Comparison of ENCODE assay signal across 1 cellular context in the genomic region with DNA sequence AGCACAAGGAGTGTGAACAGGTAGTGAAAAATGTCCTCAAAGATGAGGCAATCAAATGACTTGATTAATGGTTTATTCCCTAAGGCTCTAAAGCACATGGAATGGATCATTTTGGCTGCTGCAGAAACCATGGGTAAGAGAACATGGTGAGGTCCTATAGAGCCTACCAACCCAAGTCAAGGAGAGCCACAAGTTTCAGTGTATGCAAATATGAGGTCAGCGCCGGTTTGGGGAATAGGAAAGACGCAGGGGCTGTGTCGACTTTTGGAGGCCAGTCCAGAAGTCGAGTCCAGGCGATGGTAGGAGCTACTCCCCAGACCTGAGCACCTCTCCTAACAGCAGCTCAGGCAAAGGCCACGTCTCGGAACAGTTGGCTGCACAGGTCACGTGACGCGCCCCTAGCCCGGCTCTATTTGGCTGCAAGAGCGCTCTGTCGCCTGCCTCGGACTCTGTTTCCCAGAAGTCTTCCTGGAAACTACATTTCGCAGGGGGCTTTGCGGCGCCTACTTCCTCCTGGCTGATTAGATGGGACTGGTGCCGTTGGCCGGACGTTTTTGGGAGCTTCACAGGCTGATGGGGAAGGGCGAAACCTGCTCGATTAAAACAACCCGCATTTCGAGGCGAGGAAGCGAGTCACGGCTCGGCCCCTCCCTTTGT.
TF ChIP-seq lines count a peak whose summit lies in the region.

No MANE protein-coding gene starts in this region.

TF ChIP-seq in K562, 482 proteins besides CTCF, POLR2A, EP300 and RAD21 (continued from another document and continues in another):
- TF ChIP-seq NR3C1 (CRISPR knock-in tag; IDR thresholded peaks at IDR 0.05): no peak
- TF ChIP-seq ZNF253 (CRISPR knock-in tag; conservative IDR thresholded peaks at IDR 0.05): no peak
- TF ChIP-seq ZC3H8 (IDR thresholded peaks at IDR 0.05): no peak
- TF ChIP-seq, protein P1, sequence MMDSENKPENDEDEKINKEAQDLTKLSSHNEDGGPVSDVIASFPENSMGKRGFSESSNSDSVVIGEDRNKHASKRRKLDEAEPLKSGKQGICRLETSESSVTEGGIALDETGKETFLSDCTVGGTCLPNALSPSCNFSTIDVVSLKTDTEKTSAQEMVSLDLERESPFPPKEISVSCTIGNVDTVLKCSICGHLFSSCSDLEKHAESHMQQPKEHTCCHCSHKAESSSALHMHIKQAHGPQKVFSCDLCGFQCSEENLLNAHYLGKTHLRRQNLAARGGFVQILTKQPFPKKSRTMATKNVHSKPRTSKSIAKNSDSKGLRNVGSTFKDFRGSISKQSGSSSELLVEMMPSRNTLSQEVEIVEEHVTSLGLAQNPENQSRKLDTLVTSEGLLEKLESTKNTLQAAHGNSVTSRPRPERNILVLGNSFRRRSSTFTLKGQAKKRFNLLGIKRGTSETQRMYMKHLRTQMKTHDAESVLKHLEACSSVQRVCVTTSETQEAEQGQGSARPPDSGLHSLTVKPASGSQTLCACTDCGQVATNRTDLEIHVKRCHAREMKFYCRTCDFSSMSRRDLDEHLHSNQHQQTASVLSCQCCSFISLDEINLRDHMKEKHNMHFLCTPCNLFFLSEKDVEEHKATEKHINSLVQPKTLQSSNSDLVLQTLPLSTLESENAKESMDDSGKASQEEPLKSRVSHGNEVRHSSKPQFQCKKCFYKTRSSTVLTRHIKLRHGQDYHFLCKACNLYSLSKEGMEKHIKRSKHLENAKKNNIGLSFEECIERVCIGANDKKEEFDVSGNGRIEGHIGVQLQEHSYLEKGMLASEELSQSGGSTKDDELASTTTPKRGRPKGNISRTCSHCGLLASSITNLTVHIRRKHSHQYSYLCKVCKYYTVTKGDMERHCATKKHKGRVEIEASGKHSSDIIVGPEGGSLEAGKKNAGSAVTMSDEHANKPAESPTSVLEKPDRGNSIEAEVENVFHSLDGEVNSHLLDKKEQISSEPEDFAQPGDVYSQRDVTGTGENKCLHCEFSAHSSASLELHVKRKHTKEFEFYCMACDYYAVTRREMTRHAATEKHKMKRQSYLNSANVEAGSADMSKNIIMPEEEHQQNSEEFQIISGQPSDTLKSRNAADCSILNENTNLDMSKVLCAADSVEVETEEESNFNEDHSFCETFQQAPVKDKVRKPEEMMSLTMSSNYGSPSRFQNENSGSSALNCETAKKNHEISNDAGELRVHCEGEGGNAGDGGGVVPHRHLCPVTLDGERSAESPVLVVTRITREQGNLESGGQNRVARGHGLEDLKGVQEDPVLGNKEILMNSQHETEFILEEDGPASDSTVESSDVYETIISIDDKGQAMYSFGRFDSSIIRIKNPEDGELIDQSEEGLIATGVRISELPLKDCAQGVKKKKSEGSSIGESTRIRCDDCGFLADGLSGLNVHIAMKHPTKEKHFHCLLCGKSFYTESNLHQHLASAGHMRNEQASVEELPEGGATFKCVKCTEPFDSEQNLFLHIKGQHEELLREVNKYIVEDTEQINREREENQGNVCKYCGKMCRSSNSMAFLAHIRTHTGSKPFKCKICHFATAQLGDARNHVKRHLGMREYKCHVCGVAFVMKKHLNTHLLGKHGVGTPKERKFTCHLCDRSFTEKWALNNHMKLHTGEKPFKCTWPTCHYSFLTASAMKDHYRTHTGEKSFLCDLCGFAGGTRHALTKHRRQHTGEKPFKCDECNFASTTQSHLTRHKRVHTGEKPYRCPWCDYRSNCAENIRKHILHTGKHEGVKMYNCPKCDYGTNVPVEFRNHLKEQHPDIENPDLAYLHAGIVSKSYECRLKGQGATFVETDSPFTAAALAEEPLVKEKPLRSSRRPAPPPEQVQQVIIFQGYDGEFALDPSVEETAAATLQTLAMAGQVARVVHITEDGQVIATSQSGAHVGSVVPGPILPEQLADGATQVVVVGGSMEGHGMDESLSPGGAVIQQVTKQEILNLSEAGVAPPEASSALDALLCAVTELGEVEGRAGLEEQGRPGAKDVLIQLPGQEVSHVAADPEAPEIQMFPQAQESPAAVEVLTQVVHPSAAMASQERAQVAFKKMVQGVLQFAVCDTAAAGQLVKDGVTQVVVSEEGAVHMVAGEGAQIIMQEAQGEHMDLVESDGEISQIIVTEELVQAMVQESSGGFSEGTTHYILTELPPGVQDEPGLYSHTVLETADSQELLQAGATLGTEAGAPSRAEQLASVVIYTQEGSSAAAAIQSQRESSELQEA (IDR thresholded peaks at IDR 0.05; ENCODE audit: low read depth): no peak
- TF ChIP-seq, protein P2, sequence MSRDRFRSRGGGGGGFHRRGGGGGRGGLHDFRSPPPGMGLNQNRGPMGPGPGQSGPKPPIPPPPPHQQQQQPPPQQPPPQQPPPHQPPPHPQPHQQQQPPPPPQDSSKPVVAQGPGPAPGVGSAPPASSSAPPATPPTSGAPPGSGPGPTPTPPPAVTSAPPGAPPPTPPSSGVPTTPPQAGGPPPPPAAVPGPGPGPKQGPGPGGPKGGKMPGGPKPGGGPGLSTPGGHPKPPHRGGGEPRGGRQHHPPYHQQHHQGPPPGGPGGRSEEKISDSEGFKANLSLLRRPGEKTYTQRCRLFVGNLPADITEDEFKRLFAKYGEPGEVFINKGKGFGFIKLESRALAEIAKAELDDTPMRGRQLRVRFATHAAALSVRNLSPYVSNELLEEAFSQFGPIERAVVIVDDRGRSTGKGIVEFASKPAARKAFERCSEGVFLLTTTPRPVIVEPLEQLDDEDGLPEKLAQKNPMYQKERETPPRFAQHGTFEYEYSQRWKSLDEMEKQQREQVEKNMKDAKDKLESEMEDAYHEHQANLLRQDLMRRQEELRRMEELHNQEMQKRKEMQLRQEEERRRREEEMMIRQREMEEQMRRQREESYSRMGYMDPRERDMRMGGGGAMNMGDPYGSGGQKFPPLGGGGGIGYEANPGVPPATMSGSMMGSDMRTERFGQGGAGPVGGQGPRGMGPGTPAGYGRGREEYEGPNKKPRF (IDR thresholded peaks at IDR 0.05; ENCODE audit: low read depth, low read length): no peak
- no peak for TF ChIP-seq ZNF696 (CRISPR knock-in tag; conservative IDR thresholded peaks at IDR 0.05)
- no peak for TF ChIP-seq TEAD2 (tag; IDR thresholded peaks at IDR 0.05)
- no peak for TF ChIP-seq U2AF2 (optimal IDR thresholded peaks at IDR 0.05; ENCODE audit: low read depth, low read length)
- TF ChIP-seq, protein P3, sequence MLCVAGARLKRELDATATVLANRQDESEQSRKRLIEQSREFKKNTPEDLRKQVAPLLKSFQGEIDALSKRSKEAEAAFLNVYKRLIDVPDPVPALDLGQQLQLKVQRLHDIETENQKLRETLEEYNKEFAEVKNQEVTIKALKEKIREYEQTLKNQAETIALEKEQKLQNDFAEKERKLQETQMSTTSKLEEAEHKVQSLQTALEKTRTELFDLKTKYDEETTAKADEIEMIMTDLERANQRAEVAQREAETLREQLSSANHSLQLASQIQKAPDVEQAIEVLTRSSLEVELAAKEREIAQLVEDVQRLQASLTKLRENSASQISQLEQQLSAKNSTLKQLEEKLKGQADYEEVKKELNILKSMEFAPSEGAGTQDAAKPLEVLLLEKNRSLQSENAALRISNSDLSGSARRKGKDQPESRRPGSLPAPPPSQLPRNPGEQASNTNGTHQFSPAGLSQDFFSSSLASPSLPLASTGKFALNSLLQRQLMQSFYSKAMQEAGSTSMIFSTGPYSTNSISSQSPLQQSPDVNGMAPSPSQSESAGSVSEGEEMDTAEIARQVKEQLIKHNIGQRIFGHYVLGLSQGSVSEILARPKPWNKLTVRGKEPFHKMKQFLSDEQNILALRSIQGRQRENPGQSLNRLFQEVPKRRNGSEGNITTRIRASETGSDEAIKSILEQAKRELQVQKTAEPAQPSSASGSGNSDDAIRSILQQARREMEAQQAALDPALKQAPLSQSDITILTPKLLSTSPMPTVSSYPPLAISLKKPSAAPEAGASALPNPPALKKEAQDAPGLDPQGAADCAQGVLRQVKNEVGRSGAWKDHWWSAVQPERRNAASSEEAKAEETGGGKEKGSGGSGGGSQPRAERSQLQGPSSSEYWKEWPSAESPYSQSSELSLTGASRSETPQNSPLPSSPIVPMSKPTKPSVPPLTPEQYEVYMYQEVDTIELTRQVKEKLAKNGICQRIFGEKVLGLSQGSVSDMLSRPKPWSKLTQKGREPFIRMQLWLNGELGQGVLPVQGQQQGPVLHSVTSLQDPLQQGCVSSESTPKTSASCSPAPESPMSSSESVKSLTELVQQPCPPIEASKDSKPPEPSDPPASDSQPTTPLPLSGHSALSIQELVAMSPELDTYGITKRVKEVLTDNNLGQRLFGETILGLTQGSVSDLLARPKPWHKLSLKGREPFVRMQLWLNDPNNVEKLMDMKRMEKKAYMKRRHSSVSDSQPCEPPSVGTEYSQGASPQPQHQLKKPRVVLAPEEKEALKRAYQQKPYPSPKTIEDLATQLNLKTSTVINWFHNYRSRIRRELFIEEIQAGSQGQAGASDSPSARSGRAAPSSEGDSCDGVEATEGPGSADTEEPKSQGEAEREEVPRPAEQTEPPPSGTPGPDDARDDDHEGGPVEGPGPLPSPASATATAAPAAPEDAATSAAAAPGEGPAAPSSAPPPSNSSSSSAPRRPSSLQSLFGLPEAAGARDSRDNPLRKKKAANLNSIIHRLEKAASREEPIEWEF (CRISPR knock-in tag; IDR thresholded peaks at IDR 0.05): no peak
- TF ChIP-seq KAT7 (CRISPR knock-in tag; IDR thresholded peaks at IDR 0.05; ENCODE audit: borderline replicate concordance): no peak
- TF ChIP-seq, protein P4, sequence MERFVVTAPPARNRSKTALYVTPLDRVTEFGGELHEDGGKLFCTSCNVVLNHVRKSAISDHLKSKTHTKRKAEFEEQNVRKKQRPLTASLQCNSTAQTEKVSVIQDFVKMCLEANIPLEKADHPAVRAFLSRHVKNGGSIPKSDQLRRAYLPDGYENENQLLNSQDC (CRISPR knock-in tag; IDR thresholded peaks at IDR 0.05): no peak
- no peak for TF ChIP-seq ZNF561 (CRISPR knock-in tag; conservative IDR thresholded peaks at IDR 0.05)
- TF ChIP-seq SMARCA4 (IDR thresholded peaks at IDR 0.05): no peak
- no peak for TF ChIP-seq RBM34 (IDR thresholded peaks at IDR 0.05; ENCODE audit: borderline replicate concordance, insufficient read depth, low read length)
- peak; percentile 44; the same call in 1 of the 2 replicates for TF ChIP-seq ZNF589 (CRISPR knock-in tag; IDR thresholded peaks at IDR 0.05; ENCODE audit: low read depth)
- 0 out of 2 replicates have a peak, but pooled peaks have one; percentile 53 for TF ChIP-seq SPI1 (IDR thresholded peaks at IDR 0.05; ENCODE audit: borderline replicate concordance, low read depth, low read length)
- no peak for TF ChIP-seq MTA1 (IDR thresholded peaks at IDR 0.05; ENCODE audit: borderline replicate concordance)
- no peak for TF ChIP-seq PHF21A (IDR thresholded peaks at IDR 0.05; ENCODE audit: borderline replicate concordance, low read depth)
- TF ChIP-seq, protein P5, sequence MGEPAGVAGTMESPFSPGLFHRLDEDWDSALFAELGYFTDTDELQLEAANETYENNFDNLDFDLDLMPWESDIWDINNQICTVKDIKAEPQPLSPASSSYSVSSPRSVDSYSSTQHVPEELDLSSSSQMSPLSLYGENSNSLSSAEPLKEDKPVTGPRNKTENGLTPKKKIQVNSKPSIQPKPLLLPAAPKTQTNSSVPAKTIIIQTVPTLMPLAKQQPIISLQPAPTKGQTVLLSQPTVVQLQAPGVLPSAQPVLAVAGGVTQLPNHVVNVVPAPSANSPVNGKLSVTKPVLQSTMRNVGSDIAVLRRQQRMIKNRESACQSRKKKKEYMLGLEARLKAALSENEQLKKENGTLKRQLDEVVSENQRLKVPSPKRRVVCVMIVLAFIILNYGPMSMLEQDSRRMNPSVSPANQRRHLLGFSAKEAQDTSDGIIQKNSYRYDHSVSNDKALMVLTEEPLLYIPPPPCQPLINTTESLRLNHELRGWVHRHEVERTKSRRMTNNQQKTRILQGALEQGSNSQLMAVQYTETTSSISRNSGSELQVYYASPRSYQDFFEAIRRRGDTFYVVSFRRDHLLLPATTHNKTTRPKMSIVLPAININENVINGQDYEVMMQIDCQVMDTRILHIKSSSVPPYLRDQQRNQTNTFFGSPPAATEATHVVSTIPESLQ (CRISPR knock-in tag; IDR thresholded peaks at IDR 0.05): no peak
- no peak for TF ChIP-seq SNRNP70 (optimal IDR thresholded peaks at IDR 0.05; ENCODE audit: low read depth, low read length)
- peak; percentile 90 for TF ChIP-seq CBFA2T2 (conservative IDR thresholded peaks at IDR 0.05)
- no peak for TF ChIP-seq SMARCC2 (IDR thresholded peaks at IDR 0.05; ENCODE audit: low read depth)
- TF ChIP-seq MEF2A (IDR thresholded peaks at IDR 0.05; ENCODE audit: control insufficient read depth, low read depth, low read length): no peak
- TF ChIP-seq SMAD1 (IDR thresholded peaks at IDR 0.05; ENCODE audit: low read depth, low read length, partially characterized antibody): no peak
- TF ChIP-seq, protein P6, sequence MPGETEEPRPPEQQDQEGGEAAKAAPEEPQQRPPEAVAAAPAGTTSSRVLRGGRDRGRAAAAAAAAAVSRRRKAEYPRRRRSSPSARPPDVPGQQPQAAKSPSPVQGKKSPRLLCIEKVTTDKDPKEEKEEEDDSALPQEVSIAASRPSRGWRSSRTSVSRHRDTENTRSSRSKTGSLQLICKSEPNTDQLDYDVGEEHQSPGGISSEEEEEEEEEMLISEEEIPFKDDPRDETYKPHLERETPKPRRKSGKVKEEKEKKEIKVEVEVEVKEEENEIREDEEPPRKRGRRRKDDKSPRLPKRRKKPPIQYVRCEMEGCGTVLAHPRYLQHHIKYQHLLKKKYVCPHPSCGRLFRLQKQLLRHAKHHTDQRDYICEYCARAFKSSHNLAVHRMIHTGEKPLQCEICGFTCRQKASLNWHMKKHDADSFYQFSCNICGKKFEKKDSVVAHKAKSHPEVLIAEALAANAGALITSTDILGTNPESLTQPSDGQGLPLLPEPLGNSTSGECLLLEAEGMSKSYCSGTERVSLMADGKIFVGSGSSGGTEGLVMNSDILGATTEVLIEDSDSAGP (CRISPR knock-in tag; IDR thresholded peaks at IDR 0.05): no peak
- TF ChIP-seq, protein P7, sequence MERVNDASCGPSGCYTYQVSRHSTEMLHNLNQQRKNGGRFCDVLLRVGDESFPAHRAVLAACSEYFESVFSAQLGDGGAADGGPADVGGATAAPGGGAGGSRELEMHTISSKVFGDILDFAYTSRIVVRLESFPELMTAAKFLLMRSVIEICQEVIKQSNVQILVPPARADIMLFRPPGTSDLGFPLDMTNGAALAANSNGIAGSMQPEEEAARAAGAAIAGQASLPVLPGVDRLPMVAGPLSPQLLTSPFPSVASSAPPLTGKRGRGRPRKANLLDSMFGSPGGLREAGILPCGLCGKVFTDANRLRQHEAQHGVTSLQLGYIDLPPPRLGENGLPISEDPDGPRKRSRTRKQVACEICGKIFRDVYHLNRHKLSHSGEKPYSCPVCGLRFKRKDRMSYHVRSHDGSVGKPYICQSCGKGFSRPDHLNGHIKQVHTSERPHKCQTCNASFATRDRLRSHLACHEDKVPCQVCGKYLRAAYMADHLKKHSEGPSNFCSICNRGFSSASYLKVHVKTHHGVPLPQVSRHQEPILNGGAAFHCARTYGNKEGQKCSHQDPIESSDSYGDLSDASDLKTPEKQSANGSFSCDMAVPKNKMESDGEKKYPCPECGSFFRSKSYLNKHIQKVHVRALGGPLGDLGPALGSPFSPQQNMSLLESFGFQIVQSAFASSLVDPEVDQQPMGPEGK (CRISPR knock-in tag; IDR thresholded peaks at IDR 0.05; ENCODE audit: borderline replicate concordance): no peak
- TF ChIP-seq, protein P8, sequence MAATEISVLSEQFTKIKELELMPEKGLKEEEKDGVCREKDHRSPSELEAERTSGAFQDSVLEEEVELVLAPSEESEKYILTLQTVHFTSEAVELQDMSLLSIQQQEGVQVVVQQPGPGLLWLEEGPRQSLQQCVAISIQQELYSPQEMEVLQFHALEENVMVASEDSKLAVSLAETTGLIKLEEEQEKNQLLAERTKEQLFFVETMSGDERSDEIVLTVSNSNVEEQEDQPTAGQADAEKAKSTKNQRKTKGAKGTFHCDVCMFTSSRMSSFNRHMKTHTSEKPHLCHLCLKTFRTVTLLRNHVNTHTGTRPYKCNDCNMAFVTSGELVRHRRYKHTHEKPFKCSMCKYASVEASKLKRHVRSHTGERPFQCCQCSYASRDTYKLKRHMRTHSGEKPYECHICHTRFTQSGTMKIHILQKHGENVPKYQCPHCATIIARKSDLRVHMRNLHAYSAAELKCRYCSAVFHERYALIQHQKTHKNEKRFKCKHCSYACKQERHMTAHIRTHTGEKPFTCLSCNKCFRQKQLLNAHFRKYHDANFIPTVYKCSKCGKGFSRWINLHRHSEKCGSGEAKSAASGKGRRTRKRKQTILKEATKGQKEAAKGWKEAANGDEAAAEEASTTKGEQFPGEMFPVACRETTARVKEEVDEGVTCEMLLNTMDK (IDR thresholded peaks at IDR 0.05; ENCODE audit: borderline replicate concordance, insufficient read depth, low read depth, low read length, poor library complexity, severe bottlenecking): no peak
